Comparison of ENCODE assay signal across 9 cellular contexts in the genomic region with DNA sequence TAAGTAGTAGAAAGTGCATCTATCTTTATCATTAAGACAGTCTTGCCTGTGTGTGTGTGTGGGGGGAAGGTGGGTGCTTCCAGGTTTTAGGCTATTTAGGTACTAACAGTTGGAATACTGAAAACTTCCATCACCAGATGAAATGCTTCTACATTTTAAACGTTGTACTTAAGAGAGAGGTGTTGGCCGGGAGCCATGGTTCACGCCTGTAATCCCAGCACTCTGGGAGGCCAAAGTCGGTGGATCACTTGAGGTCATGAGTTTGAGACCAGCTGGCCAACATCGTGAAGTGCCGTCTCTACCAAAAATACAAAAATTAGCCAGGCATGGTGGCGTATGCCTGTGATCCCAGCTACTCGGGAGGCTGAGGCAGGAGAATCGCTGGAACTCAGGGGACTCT.
"Had no signal": no experiment of that assay in that cellular context is flagged by ENCODE, and none has a peak within 500 bp of the region (broad histone marks: within the 10 kb centered on the region; RNA-seq: fewer than 3 reads in every experiment).

No MANE protein-coding gene starts in this region.

- H2AFZ ChIP-seq: GM23338 had no signal

- H3K4me3 ChIP-seq: GM23338, K562 had no signal

- FAIRE-seq: H1, H54, HTR-8/SVneo, K562 had no signal

- DNase-seq: H9, HCEC 1CT, IMR-90, KG1 had no signal

- H3K4me2 ChIP-seq: GM23338 had no signal

- ATAC-seq: GM23338, K562 had no signal
